Comparison of ENCODE assay signal across 17 cellular contexts in genomic region chr4:8050180-8050554, GRCh38.
DNase-seq lines count a peak whose midpoint lies in the region; ATAC-seq and TF ChIP-seq lines count a peak whose summit lies in the region.
"Had no signal": no experiment of that assay in that cellular context is flagged by ENCODE, and none has a peak within 500 bp of the region (broad histone marks: within the 10 kb centered on the region; RNA-seq: fewer than 3 reads in every experiment).

No MANE protein-coding gene starts in this region.

- intact Hi-C loops in heart right ventricle (cut with DNase I) (loop anchor here in 2 of 10 donors (5.0 to 10.0 kb wide), 2 partner anchors 75 to 107 kb away; partner anchors contain the start of gene ABLIM2 (in 1 of the 2)), left ventricle myocardium superior (cut with micrococcal nuclease) (no loop called here), thyroid gland (cut with DNase I) (no loop called here)

- no peak for TF ChIP-seq CTCF in heart right ventricle (IDR thresholded peaks at IDR 0.05)
- TF ChIP-seq CTCF in brain (conservative IDR thresholded peaks at IDR 0.05), result no peak
- no peak for TF ChIP-seq CTCF in nephron (IDR thresholded peaks at IDR 0.05; ENCODE audit: unreplicated experiment in 3 of 3)
- no peak for TF ChIP-seq CTCF in thyroid gland (IDR thresholded peaks at IDR 0.05)

- WGBS in heart right ventricle, 2 donors, result 69 to 72% methylated on average over 4 of the region's 4 CpGs
- WGBS in thyroid gland, 2 donors, result 51 to 56% methylated on average over 3 to 4 of the region's 4 CpGs

- H3K4me1 ChIP-seq in heart right ventricle (peaks cover 5 to 21% (median 13%) of the 10 kb centered on the region in 9 donors), thyroid gland (peaks cover 21 to 23% of the 10 kb centered on the region in 2 donors)

- DNase-seq in heart right ventricle (no peak), left ventricle myocardium superior (no peak), thyroid gland (no peak)
- DNase-seq in stimulated activated CD4-positive, alpha-beta T cell treated with anti-CD3 and anti-CD28 coated beads, Interleukin-1b, Interleukin-23, amount 100 ng/mL, for 48 hours, result no peak
- no peak for DNase-seq in activated naive CD4-positive, alpha-beta T cell treated with anti-CD3 and anti-CD28 coated beads, Interleukin-2, amount 50 U/mL, for 16 hours
- DNase-seq: activated CD4-positive, alpha-beta T cell treated with anti-CD3 and anti-CD28 coated beads, Interleukin-2, amount 50 U/mL, for 1 hour; NCI-H1048 had no signal

- H3K9me3 Mint-ChIP-seq in brain (peaks cover 0 to 7% (median 2%) of the 10 kb centered on the region in 5 experiments), nephron (no peaks in the 10 kb centered on the region)
- H3K9me3 Mint-ChIP-seq: activated T-helper 1 cell treated with anti-CD3 and anti-CD28 coated beads, Interleukin-12 subunit alpha, Interleukin-12 subunit beta, Interleukin-2, Interleukin-4 antibody, amounts not matched to agents 30 ng/mL and 10 ng/mL and 1 ng/mL, durations not matched to agents 14 hours and 24 hours and 36 hours; central memory CD8-positive, alpha-beta T cell; natural killer cell treated with Interleukin-12 subunit alpha and Interleukin-12 subunit beta and Interleukin-15 and Interleukin-18, amount 100 ng/mL, for 72 hours; T-helper 1 cell treated with Interleukin-12 subunit alpha and Interleukin-12 subunit beta and Interleukin-4 antibody, amounts not matched to agents 30 μg/mL and 1 μg/mL, for 36 hours had no signal

- no peak for TF ChIP-seq POLR2A in thyroid gland (IDR thresholded peaks at IDR 0.05)

- H3K36me3 Mint-ChIP-seq in brain (peaks cover 21% of the 10 kb centered on the region), nephron (ENCODE audit: low read depth) (no peaks in the 10 kb centered on the region)
- H3K36me3 Mint-ChIP-seq: natural killer cell treated with Interleukin-12 subunit alpha and Interleukin-12 subunit beta and Interleukin-15 and Interleukin-18, amount 100 ng/mL, for 72 hours had no signal

- peaks cover 49% of the 10 kb centered on the region for H3K4me1 Mint-ChIP-seq in brain
- H3K4me1 Mint-ChIP-seq in nephron, result peaks cover 34% of the 10 kb centered on the region

- H3K36me3 ChIP-seq in heart right ventricle, result no peaks in the 10 kb centered on the region
- H3K36me3 ChIP-seq in thyroid gland, result no peaks in the 10 kb centered on the region
- H3K36me3 ChIP-seq: left lung had no signal

- H3K27me3 ChIP-seq in heart right ventricle, result peaks cover 0 to 4% (median 0%) of the 10 kb centered on the region in 7 donors
- H3K27me3 ChIP-seq in thyroid gland, result no peaks in the 10 kb centered on the region
- H3K27me3 ChIP-seq: ascending aorta had no signal

- H3K4me3 ChIP-seq in heart right ventricle (no peak overlapping the region), thyroid gland (replicated peaks in 1 of 3) (no peak overlapping the region)
- H3K4me3 ChIP-seq: left lung had no signal

- peaks cover 3% of the 10 kb centered on the region for H3K27me3 Mint-ChIP-seq in brain
- H3K27me3 Mint-ChIP-seq in nephron (ENCODE audit: low read depth), result peaks cover 46% of the 10 kb centered on the region
- H3K27me3 Mint-ChIP-seq: central memory CD8-positive, alpha-beta T cell had no signal

- H3K9me3 ChIP-seq in heart right ventricle, result peaks cover 0 to 9% (median 0%) of the 10 kb centered on the region in 11 donors
- H3K9me3 ChIP-seq in thyroid gland, result no peaks in the 10 kb centered on the region

- no peak overlapping the region for H3K4me3 Mint-ChIP-seq in brain
- H3K4me3 Mint-ChIP-seq in nephron, result no peak overlapping the region
- H3K4me3 Mint-ChIP-seq: activated T-helper 1 cell treated with anti-CD3 and anti-CD28 coated beads, Interleukin-12 subunit alpha, Interleukin-12 subunit beta, Interleukin-2, Interleukin-4 antibody, amounts not matched to agents 30 ng/mL and 10 ng/mL and 1 ng/mL, durations not matched to agents 14 hours and 24 hours and 36 hours; central memory CD8-positive, alpha-beta T cell; natural killer cell treated with Interleukin-12 subunit alpha and Interleukin-12 subunit beta and Interleukin-15 and Interleukin-18, amount 100 ng/mL, for 72 hours; T-helper 1 cell treated with Interleukin-12 subunit alpha and Interleukin-12 subunit beta and Interleukin-4 antibody, amounts not matched to agents 30 μg/mL and 1 μg/mL, for 36 hours had no signal

- H3K27ac Mint-ChIP-seq in brain (peak overlapping the region in 3 of 5 experiments; percentile 74 to 93 (median 92)), nephron (peak overlapping the region in 2 of 3 experiments; percentile 38 to 81)
- H3K27ac Mint-ChIP-seq: activated naive CD4-positive, alpha-beta T cell treated with anti-CD3 and anti-CD28 coated beads, Interleukin-2, amount 50 U/mL, for 72 hours; activated T-helper 1 cell treated with anti-CD3 and anti-CD28 coated beads, Interleukin-12 subunit alpha, Interleukin-12 subunit beta, Interleukin-2, Interleukin-4 antibody, amounts not matched to agents 30 ng/mL and 10 ng/mL and 1 ng/mL, durations not matched to agents 14 hours and 24 hours and 36 hours; natural killer cell treated with Interleukin-12 subunit alpha and Interleukin-12 subunit beta and Interleukin-15 and Interleukin-18, amount 100 ng/mL, for 72 hours; T-helper 1 cell treated with Interleukin-12 subunit alpha and Interleukin-12 subunit beta and Interleukin-4 antibody, amounts not matched to agents 30 μg/mL and 1 μg/mL, for 36 hours had no signal

- peak overlapping the region in 8 of 10 donors; percentile 75 to 91 (median 84) for H3K27ac ChIP-seq in heart right ventricle
- peak overlapping the region; percentile 77 to 87 (median 87) for H3K27ac ChIP-seq in thyroid gland

- ATAC-seq in heart right ventricle, result peak in 1 of 8 donors; percentile 7
- no peak for ATAC-seq in left ventricle myocardium superior
- no peak for ATAC-seq in GM21529 (IDR thresholded peaks at IDR 0.05; ENCODE audit: unreplicated experiment)
- ATAC-seq: activated naive CD4-positive, alpha-beta T cell treated with anti-CD3 and anti-CD28 coated beads, Interleukin-2, amount 50 U/mL, for 72 hours; natural killer cell treated with Interleukin-12 subunit alpha and Interleukin-12 subunit beta and Interleukin-15 and Interleukin-18, amount 100 ng/mL, for 72 hours had no signal
